22 cellular contexts compared by ENCODE assay signal in the genomic region with DNA sequence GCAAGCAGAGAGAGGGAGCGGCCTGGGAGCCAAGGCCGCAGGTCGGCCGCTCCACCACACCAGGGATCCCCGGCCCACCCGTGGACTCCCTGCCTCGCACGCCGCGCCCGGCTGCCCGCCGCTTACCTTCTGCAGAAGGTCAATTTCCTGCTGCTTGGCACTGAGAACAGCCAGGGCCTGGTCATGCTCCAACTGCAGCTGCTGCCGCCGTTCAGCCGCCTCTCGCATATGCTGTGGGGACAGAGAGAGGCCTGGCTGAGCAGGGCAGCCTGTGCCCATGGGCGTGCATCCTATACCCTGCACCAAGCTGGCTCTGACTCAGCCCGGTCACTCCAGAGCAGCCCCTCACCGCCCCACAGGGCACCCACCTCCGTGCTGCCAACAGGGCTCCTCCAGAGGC.
"Had no signal": no experiment of that assay in that cellular context is flagged by ENCODE, and none has a peak within 500 bp of the region (broad histone marks: within the 10 kb centered on the region; RNA-seq: fewer than 3 reads in every experiment).

No MANE protein-coding gene starts in this region.

- H3K4me3 ChIP-seq: esophagus muscularis mucosa, heart right ventricle, left ventricle myocardium inferior, lower lobe of right lung, pancreas, right atrium auricular region, sigmoid colon, thoracic aorta, tibial nerve, upper lobe of left lung, uterus had no signal

- H3K9me3 ChIP-seq: esophagus muscularis mucosa, heart right ventricle, left ventricle myocardium inferior, lower lobe of right lung, neutrophil, pancreas, right atrium auricular region, sigmoid colon, thoracic aorta, upper lobe of left lung, uterus had no signal

- H3K4me1 ChIP-seq: esophagus muscularis mucosa, foreskin keratinocyte, heart right ventricle, left ventricle myocardium inferior, lower lobe of right lung, pancreas, right atrium auricular region, sigmoid colon, tibial nerve, upper lobe of left lung, uterus had no signal

- DNase-seq: effector CD8-positive, alpha-beta T cell; foreskin keratinocyte; glutamatergic neuron; heart right ventricle; hippocampal formation; kidney glomerular epithelial cell; left colon; left ventricle myocardium inferior; lower lobe of right lung; natural killer cell; pancreas; sigmoid colon; stimulated activated CD4-positive, alpha-beta T cell treated with anti-CD3 and anti-CD28 coated beads, Interleukin-2, amount 100 ng/mL, for 24 hours; stimulated activated CD4-positive, alpha-beta T cell treated with anti-CD3 and anti-CD28 coated beads, Interleukin-4, amount 100 ng/mL, for 24 hours; upper lobe of left lung; uterus had no signal

- H3K36me3 ChIP-seq: esophagus muscularis mucosa, heart right ventricle, left ventricle myocardium inferior, lower lobe of right lung, neutrophil, pancreas, right atrium auricular region, sigmoid colon, thoracic aorta, tibial nerve, upper lobe of left lung, uterus had no signal

- H3K27me3 ChIP-seq: foreskin keratinocyte, pancreas, right atrium auricular region, tibial nerve, uterus had no signal

- ATAC-seq: foreskin keratinocyte; heart right ventricle; left colon; lower lobe of right lung; natural killer cell; pancreas; stimulated activated memory B cell treated with anti-CD40 and anti-IgM and Interleukin-4, amounts not matched to agents 10 μg/mL and 1 μg/mL and 100 μg/mL, for 72 hours had no signal

- H3K27ac ChIP-seq: esophagus muscularis mucosa, foreskin keratinocyte, heart right ventricle, left ventricle myocardium inferior, lower lobe of right lung, neutrophil, pancreas, right atrium auricular region, sigmoid colon, thoracic aorta, tibial nerve, upper lobe of left lung, uterus had no signal
